ENCODE assay signal across 9 cellular contexts in the genomic region with DNA sequence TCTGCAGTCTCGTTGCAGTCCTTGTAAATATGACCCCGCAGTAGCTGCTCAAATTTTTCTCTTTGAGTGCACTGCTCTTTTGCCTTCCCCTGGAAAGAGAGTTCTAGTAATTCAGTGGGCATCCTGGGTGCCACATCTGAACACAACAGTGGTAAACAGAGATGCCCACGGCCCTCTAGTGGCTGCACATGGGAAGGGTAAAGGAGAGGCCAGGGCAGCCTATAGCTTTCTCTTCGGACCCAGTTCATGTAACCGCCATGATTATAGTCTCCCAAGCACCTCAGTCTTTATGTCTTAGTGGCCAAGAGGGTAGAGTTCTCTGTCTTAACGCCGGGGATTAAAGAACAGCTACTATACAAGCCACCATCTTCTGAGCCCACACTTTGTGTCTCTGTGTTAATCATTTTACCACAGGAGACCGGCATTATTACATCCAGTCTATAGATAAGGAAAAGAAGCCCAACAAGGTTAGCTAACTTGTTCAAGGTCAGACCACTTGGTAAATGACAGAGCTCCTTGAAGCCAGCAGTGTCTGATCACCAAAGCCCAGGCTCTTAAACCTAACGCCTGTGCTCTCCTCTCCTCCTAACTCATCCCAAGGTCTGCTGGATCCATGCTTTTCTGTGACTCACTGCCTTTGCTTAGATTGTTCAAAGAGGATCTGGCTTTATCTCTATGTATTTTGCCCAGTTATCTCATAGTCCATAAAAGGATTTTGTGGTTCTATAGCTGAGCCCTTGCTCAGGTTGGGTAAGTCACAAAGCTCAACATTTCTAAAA.
A peak's percentile ranks its signal among the peaks of the same experiment; 100 is the strongest.
DNase-seq lines count a peak whose midpoint lies in the region; ATAC-seq, FAIRE-seq and TF ChIP-seq lines count a peak whose summit lies in the region.
"Had no signal": no experiment of that assay in that cellular context is flagged by ENCODE, and none has a peak within 500 bp of the region (broad histone marks: within the 10 kb centered on the region; RNA-seq: fewer than 3 reads in every experiment).

No MANE protein-coding gene starts in this region.

- peak; percentile 28 for DNase-seq in H54 (ENCODE audit: insufficient read length, low spot score)
- DNase-seq in MG63: peak; percentile 31
- DNase-seq in UCSD-AML1 (lab: John Stamatoyannopoulos, UW; ENCODE audit: unreplicated experiment): peak; percentile 16
- peak; percentile 5 to 33 for DNase-seq in dermis microvascular lymphatic vessel endothelial cell (ENCODE audit: low read depth in 2 of 2)
- DNase-seq in natural killer cell treated with Interleukin-12 subunit alpha and Interleukin-12 subunit beta and Interleukin-15 and Interleukin-18, amount 100 ng/mL, for 72 hours (ENCODE audit: low spot score): no peak
- no peak for DNase-seq in NCI-H128 (lab: John Stamatoyannopoulos, UW; ENCODE audit: unreplicated experiment)
- DNase-seq in HCEC 1CT: no peak

- H3K4me1 Mint-ChIP-seq in natural killer cell treated with Interleukin-12 subunit alpha and Interleukin-12 subunit beta and Interleukin-15 and Interleukin-18, amount 100 ng/mL, for 72 hours (ENCODE audit: low read depth in 2 of 2): no peaks in the 10 kb centered on the region

- H3K4me3 ChIP-seq in MG63: no peak overlapping the region

- no peak for FAIRE-seq in H54 (lab: Jason Lieb, UNC)

- no peaks in the 10 kb centered on the region for H3K36me3 Mint-ChIP-seq in natural killer cell treated with Interleukin-12 subunit alpha and Interleukin-12 subunit beta and Interleukin-15 and Interleukin-18, amount 100 ng/mL, for 72 hours

- TF ChIP-seq POLR2A in H54 (IDR thresholded peaks at IDR 0.05; ENCODE audit: low read depth, low read length): no peak

- ATAC-seq in natural killer cell treated with Interleukin-12 subunit alpha and Interleukin-12 subunit beta and Interleukin-15 and Interleukin-18, amount 100 ng/mL, for 72 hours: peak; percentile 37 to 60

- TF ChIP-seq CTCF in GM12874 (IDR thresholded peaks at IDR 0.05; ENCODE audit: insufficient read depth, low read depth, low read length): peak; percentile 78

- no peaks in the 10 kb centered on the region; the same call in 1 of the 2 replicates for H3K9me3 ChIP-seq in MG63

- no peaks in the 10 kb centered on the region for H3K9me3 Mint-ChIP-seq in natural killer cell treated with Interleukin-12 subunit alpha and Interleukin-12 subunit beta and Interleukin-15 and Interleukin-18, amount 100 ng/mL, for 72 hours

- H3K27ac Mint-ChIP-seq in natural killer cell treated with Interleukin-12 subunit alpha and Interleukin-12 subunit beta and Interleukin-15 and Interleukin-18, amount 100 ng/mL, for 72 hours: no peak overlapping the region
- H3K27ac Mint-ChIP-seq: activated naive CD8-positive, alpha-beta T cell had no signal

- peaks cover 0 to 5% of the 10 kb centered on the region in 2 donors for H3K27me3 Mint-ChIP-seq in natural killer cell treated with Interleukin-12 subunit alpha and Interleukin-12 subunit beta and Interleukin-15 and Interleukin-18, amount 100 ng/mL, for 72 hours
- H3K27me3 Mint-ChIP-seq: activated naive CD8-positive, alpha-beta T cell had no signal

- H3K4me3 Mint-ChIP-seq in natural killer cell treated with Interleukin-12 subunit alpha and Interleukin-12 subunit beta and Interleukin-15 and Interleukin-18, amount 100 ng/mL, for 72 hours: no peak overlapping the region
- H3K4me3 Mint-ChIP-seq: activated naive CD8-positive, alpha-beta T cell had no signal

- no peaks in the 10 kb centered on the region for H3K36me3 ChIP-seq in MG63

- H3K27me3 ChIP-seq in MG63: no peaks in the 10 kb centered on the region; the same call in 1 of the 2 replicates

Comparison
In these comparisons a context has a peak if more than half of its experiments do, and no peak if none do; other contexts are left out.
1. DNase-seq: peak in H54 (single experiment), MG63 (single experiment), UCSD-AML1 (single experiment) and dermis microvascular lymphatic vessel endothelial cell (2 of 2); none in natural killer cell treated with Interleukin-12 subunit alpha and Interleukin-12 subunit beta and Interleukin-15 and Interleukin-18, amount 100 ng/mL, for 72 hours (single experiment), NCI-H128 (single experiment) and HCEC 1CT (single experiment).